In the genomic region with DNA sequence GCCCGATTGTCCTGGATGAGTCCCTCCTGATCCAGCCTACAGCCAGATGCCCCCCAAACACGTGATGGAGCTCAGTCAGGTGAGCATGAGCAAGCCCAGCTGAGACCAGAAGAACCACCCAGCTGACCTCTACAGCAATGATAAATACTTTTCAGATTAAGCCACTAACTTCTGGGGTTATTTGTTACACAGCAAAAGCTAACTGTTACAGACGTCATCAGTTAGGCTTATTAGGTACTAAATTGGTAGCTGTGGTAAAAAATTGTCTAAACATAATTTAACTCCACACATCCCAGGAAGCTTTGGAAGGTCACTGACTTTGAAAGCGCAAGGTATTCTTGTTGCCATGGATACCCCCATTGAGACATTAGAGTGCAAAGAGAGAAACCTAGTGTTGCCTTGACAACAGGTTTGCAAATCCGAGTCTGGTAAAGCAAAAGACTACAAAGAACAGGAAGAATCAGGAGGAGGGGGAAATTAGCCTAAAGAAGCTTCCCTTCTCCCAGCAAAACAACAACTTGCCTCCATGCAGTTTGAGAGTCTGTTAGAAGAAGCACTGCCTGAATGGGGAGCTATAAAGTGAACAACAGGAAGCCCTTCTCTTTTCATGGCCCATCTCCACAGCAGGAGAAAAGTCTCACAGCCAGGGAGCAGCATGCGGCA, we compare ENCODE assay signal across 17 cellular contexts. TPM values are rescaled to one million over a fixed set of nuclear protein-coding genes. Genes with fewer than 3 reads are reported as not detected.
DNase-seq lines count a peak whose midpoint lies in the region; ATAC-seq and TF ChIP-seq lines count a peak whose summit lies in the region.
"Had no signal": no experiment of that assay in that cellular context is flagged by ENCODE, and none has a peak within 500 bp of the region (broad histone marks: within the 10 kb centered on the region; RNA-seq: fewer than 3 reads in every experiment).

No MANE protein-coding gene starts in this region.

- no peak overlapping the region for H3K4me3 Mint-ChIP-seq in T-helper 1 cell treated with Interleukin-12 subunit alpha and Interleukin-12 subunit beta and Interleukin-4 antibody, amounts not matched to agents 30 μg/mL and 1 μg/mL, for 36 hours
- H3K4me3 Mint-ChIP-seq in natural killer cell treated with Interleukin-12 subunit alpha and Interleukin-12 subunit beta and Interleukin-15 and Interleukin-18, amount 100 ng/mL, for 72 hours: peak overlapping the region; percentile 63

- TF ChIP-seq CTCF in psoas muscle (IDR thresholded peaks at IDR 0.05): no peak

- peak overlapping the region; percentile 70 for H3K27ac Mint-ChIP-seq in T-helper 1 cell treated with Interleukin-12 subunit alpha and Interleukin-12 subunit beta and Interleukin-4 antibody, amounts not matched to agents 30 μg/mL and 1 μg/mL, for 36 hours
- peak overlapping the region; percentile 45 to 64 for H3K27ac Mint-ChIP-seq in natural killer cell treated with Interleukin-12 subunit alpha and Interleukin-12 subunit beta and Interleukin-15 and Interleukin-18, amount 100 ng/mL, for 72 hours

- no peak overlapping the region for H3K27ac ChIP-seq in psoas muscle
- H3K27ac ChIP-seq: SJSA1 had no signal

- ATAC-seq in natural killer cell treated with Interleukin-12 subunit alpha and Interleukin-12 subunit beta and Interleukin-15 and Interleukin-18, amount 100 ng/mL, for 72 hours: no peak
- ATAC-seq in psoas muscle: no peak

- intact Hi-C loops in psoas muscle (cut with DNase I) (no loop called here), cardiac septum (cut with DNase I) (no loop called here)

- no peak overlapping the region for H3K4me3 ChIP-seq in psoas muscle
- H3K4me3 ChIP-seq: SJSA1 had no signal

- H3K4me1 ChIP-seq in psoas muscle: no peaks in the 10 kb centered on the region
- H3K4me1 ChIP-seq: SJSA1 had no signal

- DNase-seq in T-helper 1 cell (no peak), NAMALWA (ENCODE audit: low spot score) (peak; percentile 47), psoas muscle (no peak), cardiac septum (ENCODE audit: low spot score) (no peak), amygdala (lab: John Stamatoyannopoulos, UW) (no peak)
- DNase-seq in central memory CD4-positive, alpha-beta T cell: peak; percentile 62
- no peak for DNase-seq in natural killer cell treated with Interleukin-12 subunit alpha and Interleukin-12 subunit beta and Interleukin-15 and Interleukin-18, amount 100 ng/mL, for 72 hours (ENCODE audit: low spot score)
- DNase-seq: ACHN; aorta; effector CD8-positive, alpha-beta T cell; glutamatergic neuron; mesenchymal stem cell; NCI-H526; trophoblast cell had no signal

- 54 to 63% (median 57%) methylated on average over 6 of the region's 6 CpGs for WGBS in psoas muscle, 3 donors

- H3K9me3 Mint-ChIP-seq in T-helper 1 cell treated with Interleukin-12 subunit alpha and Interleukin-12 subunit beta and Interleukin-4 antibody, amounts not matched to agents 30 μg/mL and 1 μg/mL, for 36 hours: peaks cover 10% of the 10 kb centered on the region
- peaks cover 2% of the 10 kb centered on the region for H3K9me3 Mint-ChIP-seq in natural killer cell treated with Interleukin-12 subunit alpha and Interleukin-12 subunit beta and Interleukin-15 and Interleukin-18, amount 100 ng/mL, for 72 hours

- peaks cover 4% of the 10 kb centered on the region for H3K27me3 Mint-ChIP-seq in T-helper 1 cell treated with Interleukin-12 subunit alpha and Interleukin-12 subunit beta and Interleukin-4 antibody, amounts not matched to agents 30 μg/mL and 1 μg/mL, for 36 hours (ENCODE audit: low read depth)
- H3K27me3 Mint-ChIP-seq in natural killer cell treated with Interleukin-12 subunit alpha and Interleukin-12 subunit beta and Interleukin-15 and Interleukin-18, amount 100 ng/mL, for 72 hours: no peaks in the 10 kb centered on the region

- H3K36me3 Mint-ChIP-seq in T-helper 1 cell treated with Interleukin-12 subunit alpha and Interleukin-12 subunit beta and Interleukin-4 antibody, amounts not matched to agents 30 μg/mL and 1 μg/mL, for 36 hours (ENCODE audit: low read depth): peaks cover 4% of the 10 kb centered on the region
- H3K36me3 Mint-ChIP-seq in natural killer cell treated with Interleukin-12 subunit alpha and Interleukin-12 subunit beta and Interleukin-15 and Interleukin-18, amount 100 ng/mL, for 72 hours: no peaks in the 10 kb centered on the region

- H3K4me1 Mint-ChIP-seq in T-helper 1 cell treated with Interleukin-12 subunit alpha and Interleukin-12 subunit beta and Interleukin-4 antibody, amounts not matched to agents 30 μg/mL and 1 μg/mL, for 36 hours (ENCODE audit: low read depth): peaks cover 47% of the 10 kb centered on the region
- H3K4me1 Mint-ChIP-seq in natural killer cell treated with Interleukin-12 subunit alpha and Interleukin-12 subunit beta and Interleukin-15 and Interleukin-18, amount 100 ng/mL, for 72 hours (ENCODE audit: low read depth in 2 of 2): peaks cover 52 to 57% of the 10 kb centered on the region in 2 donors

- no peaks in the 10 kb centered on the region for H3K9me3 ChIP-seq in psoas muscle
- H3K9me3 ChIP-seq: SJSA1 had no signal

- no peaks in the 10 kb centered on the region for H3K36me3 ChIP-seq in psoas muscle (ENCODE audit: insufficient read depth in 1 of 2, low read depth in 1 of 2)
- H3K36me3 ChIP-seq: SJSA1 had no signal

- H3K27me3 ChIP-seq in psoas muscle (ENCODE audit: insufficient read depth in 3 of 3, low read length in 2 of 3): peaks cover 0 to 4% (median 0%) of the 10 kb centered on the region in 3 donors

RNA-seq across cellular contexts. Expression of gene ZNF831, which starts 41.8 kb away (rescaled TPM):
- total RNA-seq in natural killer cell treated with Interleukin-12 subunit alpha and Interleukin-12 subunit beta and Interleukin-15 and Interleukin-18, amount 100 ng/mL, for 72 hours: 1 to 10 TPM; 3.3 to 5.7 TPM
- total RNA-seq in psoas muscle: under 1 TPM in 3 of 4 donors, not detected in 1; 0.02 to 0.08 (median 0.07) TPM
- polyA plus RNA-seq in psoas muscle: under 1 TPM; 0.01 to 0.04 (median 0.01) TPM
- total RNA-seq in cardiac septum: 0.05 TPM
- total RNA-seq: MCF 10A, SJSA1 had no signal

Comparison
In these comparisons a context has a peak if more than half of its experiments do, and no peak if none do; other contexts are left out.
1. DNase-seq: peak in NAMALWA (single experiment) and central memory CD4-positive, alpha-beta T cell (single experiment); none in T-helper 1 cell (0 of 5), natural killer cell treated with Interleukin-12 subunit alpha and Interleukin-12 subunit beta and Interleukin-15 and Interleukin-18, amount 100 ng/mL, for 72 hours (single experiment), psoas muscle (0 of 2), cardiac septum (single experiment) and amygdala (0 of 56).